17 cellular contexts compared by ENCODE assay signal in the genomic region with DNA sequence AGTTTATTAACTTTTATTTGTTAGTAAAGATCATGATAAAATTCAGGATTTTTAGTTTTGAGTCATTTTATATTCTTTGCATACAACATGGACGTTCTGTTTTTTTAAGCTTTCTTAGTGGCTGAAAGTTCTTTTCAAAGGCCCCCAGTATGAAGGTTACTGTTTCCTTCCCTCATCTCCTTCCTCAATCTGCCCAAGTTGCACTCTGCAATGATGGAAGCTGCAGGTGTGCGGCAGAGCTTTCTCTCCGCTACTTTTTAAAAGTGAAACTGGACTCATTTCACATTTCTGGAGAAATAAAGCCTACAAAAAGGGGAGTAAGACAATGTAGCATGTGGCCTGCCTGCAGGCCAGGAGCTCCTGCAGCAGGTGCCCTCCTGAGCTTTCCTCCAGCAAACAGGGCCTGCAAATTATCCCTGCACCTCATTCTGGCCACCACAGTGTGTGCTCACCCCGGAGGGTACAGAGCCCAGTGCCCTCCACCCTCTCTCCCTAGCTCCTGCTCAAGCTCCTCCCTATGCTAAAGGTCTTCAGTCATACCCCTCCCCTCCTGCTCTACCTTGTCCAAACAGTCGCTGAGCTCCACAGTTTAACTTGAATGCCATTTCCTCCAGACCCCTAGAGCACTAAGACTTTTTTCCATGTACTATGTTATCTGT.
A peak's percentile ranks its signal among the peaks of the same experiment; 100 is the strongest.
DNase-seq lines count a peak whose midpoint lies in the region; ATAC-seq and TF ChIP-seq lines count a peak whose summit lies in the region.
"Had no signal": no experiment of that assay in that cellular context is flagged by ENCODE, and none has a peak within 500 bp of the region (broad histone marks: within the 10 kb centered on the region; RNA-seq: fewer than 3 reads in every experiment).

No MANE protein-coding gene starts in this region.

- no peaks in the 10 kb centered on the region for H3K27me3 Mint-ChIP-seq in activated T-cell treated with anti-CD3 and anti-CD28 coated beads, Interleukin-2, amount 50 U/mL, for 24 hours
- H3K27me3 Mint-ChIP-seq: activated naive CD4-positive, alpha-beta T cell treated with anti-CD3 and anti-CD28 coated beads, Interleukin-2, amount 50 U/mL, for 24 hours had no signal

- H3K79me2 ChIP-seq in mammary epithelial cell (ENCODE audit: insufficient read depth, low read length) (no peaks in the 10 kb centered on the region), osteoblast (ENCODE audit: insufficient read depth, low read length) (no peaks in the 10 kb centered on the region)

- TF ChIP-seq CTCF in mammary epithelial cell (conservative IDR thresholded peaks at IDR 0.05 in 1 of 2, IDR thresholded peaks at IDR 0.05 in 1 of 2; ENCODE audit: extremely low read depth in 1 of 2, insufficient read depth in 1 of 2, low read depth in 1 of 2, low read length in 2 of 2) (no peak), osteoblast (IDR thresholded peaks at IDR 0.05; ENCODE audit: extremely low read depth, low read depth, low read length) (no peak)

- H3K36me3 ChIP-seq in KOPT-K1 (ENCODE audit: insufficient read depth, low read length): peaks cover 92% of the 10 kb centered on the region
- peaks cover 5% of the 10 kb centered on the region for H3K36me3 ChIP-seq in mammary epithelial cell (ENCODE audit: insufficient read depth, low read length)
- H3K36me3 ChIP-seq in osteoblast (ENCODE audit: insufficient read depth, low read length): peaks cover 47% of the 10 kb centered on the region
- H3K36me3 ChIP-seq: MG63 had no signal

- H3K27ac ChIP-seq in KOPT-K1 (ENCODE audit: low read depth, low read length, poor library complexity, severe bottlenecking): peak overlapping the region; percentile 54
- H3K27ac ChIP-seq in mammary epithelial cell (ENCODE audit: insufficient read depth, low read depth, low read length): no peak overlapping the region
- H3K27ac ChIP-seq in osteoblast (ENCODE audit: low read depth, low read length): no peak overlapping the region
- H3K27ac ChIP-seq: A549, body of pancreas, gastrocnemius medialis, lower lobe of right lung, stomach, WERI-Rb-1 had no signal

- intact Hi-C loops in mammary epithelial cell (cut with micrococcal nuclease): no loop called here

- H4K20me1 ChIP-seq in mammary epithelial cell (ENCODE audit: insufficient read depth, low read length): no peaks in the 10 kb centered on the region
- H4K20me1 ChIP-seq in osteoblast (ENCODE audit: insufficient read depth, low read length): no peaks in the 10 kb centered on the region

- H3K4me2 ChIP-seq in mammary epithelial cell (ENCODE audit: insufficient read depth, low read depth, low read length): no peak overlapping the region
- no peak overlapping the region for H3K4me2 ChIP-seq in osteoblast (ENCODE audit: insufficient read depth, low read length)
- H3K4me2 ChIP-seq: A549 had no signal

- CTCF ChIA-PET in mammary epithelial cell (lab: Charles Lee; ENCODE audit: low non-redundant PET): no interaction called here

- WGBS in mammary epithelial cell (ENCODE audit: low coverage, missing lambda C conversion rate): 76% methylated on average over 5 of the region's 5 CpGs

- in situ Hi-C loops in mammary epithelial cell (cut with MboI; ENCODE audit: low sequenced_read_pairs in 2 of 2): loop anchor here in 1 of 2 donors (25.0 kb wide), 1 partner anchor 89 kb away; no protein-coding TSS in a partner anchor

- H3K4me3 Mint-ChIP-seq in activated T-cell treated with anti-CD3 and anti-CD28 coated beads, Interleukin-2, amount 50 U/mL, for 24 hours: no peak overlapping the region
- H3K4me3 Mint-ChIP-seq in stimulated activated effector memory CD8-positive, alpha-beta T cell treated with anti-CD3 and anti-CD28 coated beads, Interleukin-12 subunit alpha, Interleukin-12 subunit beta, amount 100 ng/mL, for 72 hours: no peak overlapping the region
- H3K4me3 Mint-ChIP-seq: activated naive CD4-positive, alpha-beta T cell treated with anti-CD3 and anti-CD28 coated beads, Interleukin-2, amount 50 U/mL, for 24 hours had no signal

- H3K9me3 ChIP-seq in KOPT-K1 (ENCODE audit: insufficient read depth, low read length, poor library complexity, severe bottlenecking): no peaks in the 10 kb centered on the region
- H3K9me3 ChIP-seq in mammary epithelial cell (replicated peaks; ENCODE audit: insufficient read depth, low read length): no peaks in the 10 kb centered on the region
- H3K9me3 ChIP-seq in osteoblast (ENCODE audit: low read depth, low read length): no peaks in the 10 kb centered on the region
- H3K9me3 ChIP-seq: A549, body of pancreas, gastrocnemius medialis, lower lobe of right lung, MG63, stomach had no signal

- no peaks in the 10 kb centered on the region for H3K9me3 Mint-ChIP-seq in activated T-cell treated with anti-CD3 and anti-CD28 coated beads, Interleukin-2, amount 50 U/mL, for 24 hours
- H3K9me3 Mint-ChIP-seq in stimulated activated effector memory CD8-positive, alpha-beta T cell treated with anti-CD3 and anti-CD28 coated beads, Interleukin-12 subunit alpha, Interleukin-12 subunit beta, amount 100 ng/mL, for 72 hours: no peaks in the 10 kb centered on the region
- H3K9me3 Mint-ChIP-seq: activated naive CD4-positive, alpha-beta T cell treated with anti-CD3 and anti-CD28 coated beads, Interleukin-2, amount 50 U/mL, for 24 hours had no signal

- H3K4me1 ChIP-seq in mammary epithelial cell (ENCODE audit: insufficient read depth, low read length) (no peaks in the 10 kb centered on the region), osteoblast (ENCODE audit: insufficient read depth, low read length) (peaks cover 1% of the 10 kb centered on the region)
- H3K4me1 ChIP-seq: A549, body of pancreas, lower lobe of right lung had no signal

- H3K9ac ChIP-seq in mammary epithelial cell (ENCODE audit: insufficient read depth, low read length): no peak overlapping the region

- dilution Hi-C loops in mammary epithelial cell (cut with HindIII; ENCODE audit: low sequenced_read_pairs): loop anchor here (5.0 kb wide), 1 partner anchor 76 kb away; no protein-coding TSS in a partner anchor

- BruUV-seq in mammary epithelial cell (replicated peaks; lab: Mats Ljungman, UMichigan): no TSS peak

- peak overlapping the region; percentile 63 for H3K27ac Mint-ChIP-seq in activated T-cell treated with anti-CD3 and anti-CD28 coated beads, Interleukin-2, amount 50 U/mL, for 24 hours
- H3K27ac Mint-ChIP-seq in stimulated activated effector memory CD8-positive, alpha-beta T cell treated with anti-CD3 and anti-CD28 coated beads, Interleukin-12 subunit alpha, Interleukin-12 subunit beta, amount 100 ng/mL, for 72 hours: peak overlapping the region; percentile 60
- H3K27ac Mint-ChIP-seq: activated naive CD4-positive, alpha-beta T cell treated with anti-CD3 and anti-CD28 coated beads, Interleukin-2, amount 50 U/mL, for 24 hours had no signal

- no peak overlapping the region for H3K4me3 ChIP-seq in mammary epithelial cell (replicated peaks in 1 of 3; ENCODE audit: insufficient read depth in 1 of 3, low read depth in 2 of 3, low read length in 3 of 3)
- no peak overlapping the region for H3K4me3 ChIP-seq in osteoblast (ENCODE audit: insufficient read depth, low read length)
- H3K4me3 ChIP-seq: A549, body of pancreas, gastrocnemius medialis, lower lobe of right lung, MG63, stomach had no signal

- H3K27me3 ChIP-seq in mammary epithelial cell (ENCODE audit: insufficient read depth, low read length) (no peaks in the 10 kb centered on the region), osteoblast (ENCODE audit: insufficient read depth, low read length) (no peaks in the 10 kb centered on the region)
- H3K27me3 ChIP-seq: body of pancreas, gastrocnemius medialis, MG63, stomach had no signal

- H2AFZ ChIP-seq in mammary epithelial cell (ENCODE audit: low read depth, low read length) (no peak overlapping the region), osteoblast (ENCODE audit: low read length) (no peak overlapping the region)

- ATAC-seq in left lobe of liver (peak; percentile 97), SK-N-SH treated with all-trans-retinoic acid at 6 μM for 48 hours (no peak)
- no peak for ATAC-seq in stimulated activated effector memory CD8-positive, alpha-beta T cell treated with anti-CD3 and anti-CD28 coated beads, Interleukin-12 subunit alpha, Interleukin-12 subunit beta, amount 100 ng/mL, for 72 hours
- ATAC-seq: A549, body of pancreas, gastrocnemius medialis, lower lobe of right lung had no signal

- no peak for DNase-seq in activated T-cell treated with anti-CD3 and anti-CD28 coated beads, Interleukin-2, amount 50 U/mL, for 24 hours
- no peak for DNase-seq in activated T-cell treated with anti-CD3 and anti-CD28 coated beads, Interleukin-2, amount 50 U/mL, for 1 hour
- DNase-seq in left lobe of liver (ENCODE audit: low spot score) (no peak), mammary epithelial cell (no peak), osteoblast (ENCODE audit: insufficient read length, low spot score, missing footprints) (no peak)
- DNase-seq in stimulated activated effector memory CD8-positive, alpha-beta T cell treated with anti-CD3 and anti-CD28 coated beads, Interleukin-12 subunit alpha, Interleukin-12 subunit beta, amount 100 ng/mL, for 72 hours (ENCODE audit: low spot score in 2 of 2): no peak
- DNase-seq: body of pancreas, gastrocnemius medialis, lower lobe of right lung, MG63, NCI-H1694, stomach, WERI-Rb-1 had no signal

- H3K36me3 Mint-ChIP-seq in activated T-cell treated with anti-CD3 and anti-CD28 coated beads, Interleukin-2, amount 50 U/mL, for 24 hours (ENCODE audit: low read depth): peaks cover 89% of the 10 kb centered on the region
- peaks cover 75% of the 10 kb centered on the region for H3K36me3 Mint-ChIP-seq in stimulated activated effector memory CD8-positive, alpha-beta T cell treated with anti-CD3 and anti-CD28 coated beads, Interleukin-12 subunit alpha, Interleukin-12 subunit beta, amount 100 ng/mL, for 72 hours

- H3K4me1 Mint-ChIP-seq in activated T-cell treated with anti-CD3 and anti-CD28 coated beads, Interleukin-2, amount 50 U/mL, for 24 hours (ENCODE audit: low read depth): peaks cover 19% of the 10 kb centered on the region
- peaks cover 17% of the 10 kb centered on the region for H3K4me1 Mint-ChIP-seq in stimulated activated effector memory CD8-positive, alpha-beta T cell treated with anti-CD3 and anti-CD28 coated beads, Interleukin-12 subunit alpha, Interleukin-12 subunit beta, amount 100 ng/mL, for 72 hours

TF ChIP-seq in SK-N-SH treated with all-trans-retinoic acid at 6 μM for 48 hours, 23 proteins besides CTCF, POLR2A, EP300 and RAD21 (continues in another document):
- TF ChIP-seq TCF4 (CRISPR knock-in tag; IDR thresholded peaks at IDR 0.05; ENCODE audit: borderline replicate concordance): no peak
- TF ChIP-seq, protein P1, sequence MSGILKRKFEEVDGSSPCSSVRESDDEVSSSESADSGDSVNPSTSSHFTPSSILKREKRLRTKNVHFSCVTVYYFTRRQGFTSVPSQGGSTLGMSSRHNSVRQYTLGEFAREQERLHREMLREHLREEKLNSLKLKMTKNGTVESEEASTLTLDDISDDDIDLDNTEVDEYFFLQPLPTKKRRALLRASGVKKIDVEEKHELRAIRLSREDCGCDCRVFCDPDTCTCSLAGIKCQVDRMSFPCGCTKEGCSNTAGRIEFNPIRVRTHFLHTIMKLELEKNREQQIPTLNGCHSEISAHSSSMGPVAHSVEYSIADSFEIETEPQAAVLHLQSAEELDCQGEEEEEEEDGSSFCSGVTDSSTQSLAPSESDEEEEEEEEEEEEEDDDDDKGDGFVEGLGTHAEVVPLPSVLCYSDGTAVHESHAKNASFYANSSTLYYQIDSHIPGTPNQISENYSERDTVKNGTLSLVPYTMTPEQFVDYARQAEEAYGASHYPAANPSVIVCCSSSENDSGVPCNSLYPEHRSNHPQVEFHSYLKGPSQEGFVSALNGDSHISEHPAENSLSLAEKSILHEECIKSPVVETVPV (CRISPR knock-in tag; IDR thresholded peaks at IDR 0.05): no peak
